3 cellular contexts compared by ENCODE assay signal in genomic region chr12:125493704-125494308, GRCh38.
TF ChIP-seq lines count a peak whose summit lies in the region.

No MANE protein-coding gene starts in this region.

TF ChIP-seq in WTC11, 78 proteins besides CTCF, POLR2A, EP300 and RAD21:
- TF ChIP-seq ZNF263 (CRISPR knock-in tag; IDR thresholded peaks at IDR 0.05; ENCODE audit: low read depth) = peak; percentile 73; the same call in 1 of the 2 replicates
- no peak for TF ChIP-seq MXD4 (CRISPR knock-in tag; IDR thresholded peaks at IDR 0.05; ENCODE audit: borderline replicate concordance)
TF ChIP-seq in WTC11: peak in this region for 1.

TF ChIP-seq in GM12878, 131 proteins besides CTCF, POLR2A, EP300 and RAD21:
- peak; percentile 75; the same call in 1 of the 2 replicates for TF ChIP-seq NFXL1 (IDR thresholded peaks at IDR 0.05; ENCODE audit: borderline replicate concordance)
- TF ChIP-seq FOS (IDR thresholded peaks at IDR 0.05; ENCODE audit: borderline replicate concordance, extremely low read depth, insufficient read length) = no peak
- no peak for TF ChIP-seq FOXM1 (IDR thresholded peaks at IDR 0.05; ENCODE audit: low read depth, low read length)

TF ChIP-seq in H1, 55 proteins besides CTCF, POLR2A, EP300 and RAD21:
- TF ChIP-seq SP2 (IDR thresholded peaks at IDR 0.05; ENCODE audit: low read length) = no peak
- TF ChIP-seq BACH1 (IDR thresholded peaks at IDR 0.05; ENCODE audit: low read length) = no peak
- TF ChIP-seq NRF1 (IDR thresholded peaks at IDR 0.05; ENCODE audit: low read depth, low read length) = no peak
- no peak for TF ChIP-seq CREB1 (IDR thresholded peaks at IDR 0.05)
- no peak for TF ChIP-seq EGR1 (IDR thresholded peaks at IDR 0.05; ENCODE audit: borderline replicate concordance, low read depth, low read length)
